In genomic region chr17:75515229-75515522, GRCh38 we compare ENCODE assay signal across 8 cellular contexts. TPM values are rescaled to one million over a fixed set of nuclear protein-coding genes. Genes with fewer than 3 reads are reported as not detected.
DNase-seq lines count a peak whose midpoint lies in the region; ATAC-seq and TF ChIP-seq lines count a peak whose summit lies in the region.

No MANE protein-coding gene starts in this region.

- peak overlapping the region; percentile 52 for H2BK120ac ChIP-seq in mesendoderm (ENCODE audit: low read depth, low read length)

- H3K27me3 ChIP-seq in heart right ventricle, result peaks cover 0 to 13% (median 0%) of the 10 kb centered on the region in 7 donors
- H3K27me3 ChIP-seq in body of pancreas, result no peaks in the 10 kb centered on the region
- H3K27me3 ChIP-seq in mesendoderm (ENCODE audit: insufficient read depth, low read length, poor library complexity), result no peaks in the 10 kb centered on the region
- no peaks in the 10 kb centered on the region for H3K27me3 ChIP-seq in vagina

- H3K4me3 ChIP-seq in heart right ventricle (peak overlapping the region; percentile 79 to 98 (median 93)), body of pancreas (peak overlapping the region; percentile 66 to 82), mesendoderm (ENCODE audit: low read length) (peak overlapping the region; percentile 67), vagina (peak overlapping the region; percentile 82 to 97)

- H3K4me1 ChIP-seq in heart right ventricle (peaks cover 25 to 63% (median 56%) of the 10 kb centered on the region in 9 donors), body of pancreas (peaks cover 68% of the 10 kb centered on the region), mesendoderm (ENCODE audit: control insufficient read depth, low read depth, low read length) (peaks cover 3% of the 10 kb centered on the region), vagina (peaks cover 63% of the 10 kb centered on the region)

- peak in 1 of 3 donors; percentile 35 for TF ChIP-seq POLR2A in body of pancreas (IDR thresholded peaks at IDR 0.05)
- no peak for TF ChIP-seq POLR2A in vagina (IDR thresholded peaks at IDR 0.05)

- TF ChIP-seq CTCF in heart right ventricle (IDR thresholded peaks at IDR 0.05) (no peak), body of pancreas (IDR thresholded peaks at IDR 0.05) (no peak), vagina (IDR thresholded peaks at IDR 0.05) (no peak)

- no peak for ATAC-seq in heart right ventricle
- no peak for ATAC-seq in Right ventricle myocardium inferior
- ATAC-seq in body of pancreas, result no peak
- ATAC-seq in GM21447 (IDR thresholded peaks at IDR 0.05; ENCODE audit: unreplicated experiment), result no peak
- ATAC-seq in HG02588 (IDR thresholded peaks at IDR 0.05; ENCODE audit: unreplicated experiment), result no peak

- H4K8ac ChIP-seq in mesendoderm (ENCODE audit: low read depth, low read length), result no peak overlapping the region

- intact Hi-C loops in heart right ventricle (cut with DNase I) (loop anchor here in 9 of 10 donors (1.0 to 10.0 kb wide), 6 partner anchors 71 to 90 kb away; partner anchors contain the start of gene MYO15B (in 5 of the 9)), Right ventricle myocardium inferior (cut with DNase I) (loop anchor here (1.0 to 5.0 kb wide), 3 partner anchors 38 to 89 kb away; partner anchors contain the start of gene MYO15B), body of pancreas (cut with DNase I) (no loop called here), vagina (cut with DNase I) (loop anchor here (2.0 to 5.0 kb wide), 2 partner anchors 32 to 88 kb away; no protein-coding TSS in a partner anchor)

- H3K79me1 ChIP-seq in mesendoderm (ENCODE audit: low read length), result peaks cover 14% of the 10 kb centered on the region

- no peak overlapping the region for H2AK5ac ChIP-seq in mesendoderm (ENCODE audit: low read length)

- H3K9me3 ChIP-seq in heart right ventricle, result no peaks in the 10 kb centered on the region
- H3K9me3 ChIP-seq in body of pancreas, result no peaks in the 10 kb centered on the region
- H3K9me3 ChIP-seq in vagina, result no peaks in the 10 kb centered on the region

- 1% methylated on average over 27 to 29 of the region's 29 CpGs for WGBS in heart right ventricle, 2 donors
- WGBS in body of pancreas, 2 donors, result 0% methylated on average over 28 of the region's 29 CpGs; no CpG with 5 or more reads in 1 of the 2 donors
- no CpG with 5 or more reads among the region's 29 CpGs for WGBS in mesendoderm (ENCODE audit: extremely low coverage, insufficient coverage, low lambda C conversion rate)

- no peak overlapping the region for H2BK15ac ChIP-seq in mesendoderm (replicated peaks; ENCODE audit: low read depth)

- peak overlapping the region; percentile 89 for H3K4ac ChIP-seq in mesendoderm (ENCODE audit: low read depth, low read length)

- peak overlapping the region; percentile 81 to 98 (median 92) for H3K27ac ChIP-seq in heart right ventricle
- H3K27ac ChIP-seq in body of pancreas, result peak overlapping the region; percentile 79 to 93 (median 88)
- peak overlapping the region; percentile 31 for H3K27ac ChIP-seq in mesendoderm (ENCODE audit: low read depth, low read length)
- H3K27ac ChIP-seq in vagina, result peak overlapping the region; percentile 92

- H3K4me2 ChIP-seq in mesendoderm (ENCODE audit: low read length), result peak overlapping the region; percentile 83

- no peak overlapping the region for H2BK5ac ChIP-seq in mesendoderm (ENCODE audit: low read length)

- no peak overlapping the region for H3K23ac ChIP-seq in mesendoderm (ENCODE audit: low read length)

- peaks cover 2% of the 10 kb centered on the region for H3K79me2 ChIP-seq in mesendoderm (ENCODE audit: control insufficient read depth, insufficient read depth, low read length)

- H3K36me3 ChIP-seq in heart right ventricle (peaks cover 0 to 51% (median 3%) of the 10 kb centered on the region in 9 donors), body of pancreas (replicated peaks in 1 of 2; ENCODE audit: insufficient read depth in 1 of 2, low read depth in 2 of 2) (peaks cover 0 to 2% of the 10 kb centered on the region in 2 donors), mesendoderm (ENCODE audit: control insufficient read depth, insufficient read depth, low read length) (no peaks in the 10 kb centered on the region), vagina (peaks cover 0 to 10% of the 10 kb centered on the region in 2 donors)

- DNase-seq in heart right ventricle (no peak), Right ventricle myocardium inferior (ENCODE audit: missing footprints) (no peak), body of pancreas (no peak), mesendoderm (no peak), vagina (ENCODE audit: extremely low spot score in 2 of 2) (no peak), occipital lobe (lab: John Stamatoyannopoulos, UW) (no peak)

- H3K9ac ChIP-seq in mesendoderm (ENCODE audit: low read length), result peak overlapping the region; percentile 85

- peak overlapping the region; percentile 94 for H3K18ac ChIP-seq in mesendoderm (ENCODE audit: low read length)

- peak overlapping the region; percentile 88 for H3K56ac ChIP-seq in mesendoderm (ENCODE audit: low read length)

- H4K5ac ChIP-seq in mesendoderm (ENCODE audit: low read length), result no peak overlapping the region

RNA-seq across cellular contexts. Expression of gene CASKIN2, which starts 0.2 kb away (rescaled TPM):
- total RNA-seq in heart right ventricle (10 to 100 TPM; 29.0 to 59.2 (median 37.2) TPM), Right ventricle myocardium inferior (39.1 TPM), body of pancreas (10 to 100 TPM in 1 of 2 donors, 1 to 10 TPM in 1; 9.1 to 16.2 TPM), vagina (19.9 TPM), occipital lobe (4.8 TPM)
- 10 to 100 TPM; 17.6 to 31.2 TPM for polyA plus RNA-seq in heart right ventricle
- 11.7 TPM for polyA plus RNA-seq in mesendoderm (2013, experiment 1 of 2)
- polyA plus RNA-seq in mesendoderm (2013, experiment 2 of 2), result 12.0 TPM

RNA-seq across cellular contexts. Expression of gene TSEN54, which starts 1.2 kb away (rescaled TPM):
- total RNA-seq in heart right ventricle, result 1 to 10 TPM; 4.2 to 9.9 (median 6.1) TPM
- 10 to 100 TPM; 13.6 to 18.1 TPM for polyA plus RNA-seq in heart right ventricle
- 6.1 TPM for total RNA-seq in Right ventricle myocardium inferior
- 100 to 1,000 TPM in 1 of 2 donors, 10 to 100 TPM in 1; 63.8 to 123 TPM for total RNA-seq in body of pancreas
- polyA plus RNA-seq in mesendoderm (2013, experiment 1 of 2), result 24.5 TPM
- 22.1 TPM for polyA plus RNA-seq in mesendoderm (2013, experiment 2 of 2)
- 30.9 TPM for total RNA-seq in vagina
- 8.1 TPM for total RNA-seq in occipital lobe

RNA-seq across cellular contexts. Expression of gene LLGL2, which starts 10.3 kb away (rescaled TPM):
- total RNA-seq in heart right ventricle, result 1 to 10 TPM; 1.1 to 5.0 (median 2.6) TPM
- polyA plus RNA-seq in heart right ventricle, result 10 to 100 TPM in 1 of 2 donors, 1 to 10 TPM in 1; 5.6 to 14.8 TPM
- 4.1 TPM for total RNA-seq in Right ventricle myocardium inferior
- total RNA-seq in body of pancreas, result 100 to 1,000 TPM; 113 to 251 TPM
- polyA plus RNA-seq in mesendoderm (2013, experiment 1 of 2), result 29.1 TPM
- polyA plus RNA-seq in mesendoderm (2013, experiment 2 of 2), result 29.4 TPM
- total RNA-seq in vagina, result 44.9 TPM
- 2.7 TPM for total RNA-seq in occipital lobe

RNA-seq across cellular contexts. Expression of gene TMEM94, which starts 58.7 kb away (rescaled TPM):
- total RNA-seq in heart right ventricle (10 to 100 TPM; 29.0 to 66.7 (median 41.3) TPM), Right ventricle myocardium inferior (50.3 TPM), body of pancreas (100 to 1,000 TPM in 1 of 2 donors, 10 to 100 TPM in 1; 27.2 to 145 TPM), vagina (43.2 TPM), occipital lobe (25.4 TPM)
- 10 to 100 TPM; 25.6 to 56.1 TPM for polyA plus RNA-seq in heart right ventricle
- 32.9 TPM for polyA plus RNA-seq in mesendoderm (2013, experiment 1 of 2)
- 32.7 TPM for polyA plus RNA-seq in mesendoderm (2013, experiment 2 of 2)

Comparison
In these comparisons a context has a peak if more than half of its experiments do, and no peak if none do; other contexts are left out.
1. H3K27ac ChIP-seq: peak in every context shown above with its lines; median percentile 92 in heart right ventricle; 92 in vagina; 88 in body of pancreas; 31 in mesendoderm.